8 cellular contexts compared by ENCODE assay signal in genomic region chr19:55605207-55605636, GRCh38. TPM values are rescaled to one million over a fixed set of nuclear protein-coding genes. Genes with fewer than 3 reads are reported as not detected.
DNase-seq lines count a peak whose midpoint lies in the region; ATAC-seq lines count a peak whose summit lies in the region.

No MANE protein-coding gene starts in this region.

- no peaks in the 10 kb centered on the region for H3K9me3 ChIP-seq in BLaER1

- peaks cover 38% of the 10 kb centered on the region for H3K4me1 ChIP-seq in BLaER1

- peak overlapping the region; percentile 95 for H3K4me2 ChIP-seq in BLaER1

- ATAC-seq in GM19328 (IDR thresholded peaks at IDR 0.05; ENCODE audit: unreplicated experiment) (peak; percentile 68), HG03460 (IDR thresholded peaks at IDR 0.05; ENCODE audit: unreplicated experiment) (peak; percentile 67), left lobe of liver (peak; percentile 85)

- no peaks in the 10 kb centered on the region for H3K27me3 ChIP-seq in BLaER1

- peak; percentile 91 for DNase-seq in NCI-H524 treated with DMSO at 0.1 percent for 48 hours (lab: John Stamatoyannopoulos, UW)
- peak; percentile 98 to 99 for DNase-seq in activated CD4-positive, alpha-beta T cell treated with anti-CD3 and anti-CD28 coated beads for 4 hours
- DNase-seq in left lobe of liver (ENCODE audit: low spot score): peak; percentile 97
- peak; percentile 99 for DNase-seq in stimulated activated CD4-positive, alpha-beta T cell treated with anti-CD3 and anti-CD28 coated beads, Interleukin-1b, Interleukin-23, amount 100 ng/mL, for 48 hours

- H3K27ac ChIP-seq in BLaER1: peak overlapping the region; percentile 95
- H3K27ac ChIP-seq in cingulate gyrus (ENCODE audit: low read depth, low read length): peak overlapping the region; percentile 96

- peak overlapping the region; percentile 94 for H3K9ac ChIP-seq in BLaER1

- peaks cover 33% of the 10 kb centered on the region; the same call in 1 of the 2 replicates for H4K20me1 ChIP-seq in BLaER1

- H3K36me3 ChIP-seq in BLaER1: peaks cover 50% of the 10 kb centered on the region

- H3K4me3 ChIP-seq in BLaER1: peak overlapping the region; percentile 85

RNA-seq across cellular contexts. Expression of gene ZNF865, which starts 0.2 kb away (rescaled TPM):
- total RNA-seq in left lobe of liver: 8.1 TPM

RNA-seq across cellular contexts. Expression of gene ZNF524, which starts 5.1 kb away (rescaled TPM):
- 13.2 TPM for total RNA-seq in left lobe of liver

RNA-seq across cellular contexts. Expression of gene FIZ1, which starts 5.9 kb away (rescaled TPM):
- total RNA-seq in left lobe of liver: 6.7 TPM

RNA-seq across cellular contexts. Expression of gene ZNF784, which starts 19.1 kb away (rescaled TPM):
- 5.3 TPM for total RNA-seq in left lobe of liver

RNA-seq across cellular contexts. Expression of gene ZNF579, which starts 24.6 kb away (rescaled TPM):
- 4.5 TPM for total RNA-seq in left lobe of liver

Comparison
In these comparisons a context has a peak if more than half of its experiments do, and no peak if none do; other contexts are left out.
1. Peak in every context shown above with its lines: DNase-seq, ATAC-seq, H3K4me3 ChIP-seq and H3K27ac ChIP-seq.